ENCODE assay signal across 1 cellular context in the genomic region with DNA sequence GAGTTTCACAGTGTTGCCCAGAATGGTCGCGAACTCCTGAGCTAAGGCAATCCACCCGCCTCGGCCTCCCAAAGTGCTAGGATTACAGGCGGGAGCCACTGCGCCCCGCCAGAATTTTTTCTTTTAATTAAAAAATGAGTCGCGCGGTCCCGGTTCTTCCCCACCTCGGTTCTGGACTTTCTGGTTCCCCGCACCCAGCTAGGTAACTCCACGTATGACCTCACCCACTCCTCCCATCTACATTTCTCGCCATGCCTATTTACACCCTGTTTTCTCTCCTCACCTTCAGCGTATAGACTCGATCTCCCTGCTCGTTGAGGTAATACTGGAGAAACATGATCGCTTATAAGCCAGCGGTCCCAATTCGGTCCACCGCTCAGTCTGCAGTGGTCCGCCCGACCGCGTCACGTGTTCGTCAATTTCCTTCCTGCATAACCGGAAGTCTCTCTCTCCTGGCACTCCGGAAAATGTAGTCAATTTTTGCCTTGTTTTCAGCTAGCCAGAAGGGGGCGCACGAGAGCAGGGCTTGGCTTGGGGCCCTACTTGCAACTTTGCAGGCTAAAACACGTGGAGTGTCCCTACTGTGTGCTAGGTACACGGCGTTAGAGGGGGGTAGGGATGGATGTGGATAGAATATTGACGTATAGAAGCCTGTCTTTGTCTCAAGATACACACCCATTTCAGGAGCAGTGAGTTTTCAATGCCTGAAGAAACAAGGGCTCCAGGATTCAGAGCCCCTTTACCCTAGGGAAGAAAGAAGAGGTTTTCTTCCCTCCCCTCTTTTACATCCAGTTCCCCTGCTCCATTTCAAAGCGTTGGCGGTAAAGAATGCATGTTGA.
TF ChIP-seq lines count a peak whose summit lies in the region.

Gene NOP10, minus strand, starts transcription at position 400 of the 839 bp plus-strand sequence. Its CDS starts 63 bp downstream, at position 337.
A gene with protein sequence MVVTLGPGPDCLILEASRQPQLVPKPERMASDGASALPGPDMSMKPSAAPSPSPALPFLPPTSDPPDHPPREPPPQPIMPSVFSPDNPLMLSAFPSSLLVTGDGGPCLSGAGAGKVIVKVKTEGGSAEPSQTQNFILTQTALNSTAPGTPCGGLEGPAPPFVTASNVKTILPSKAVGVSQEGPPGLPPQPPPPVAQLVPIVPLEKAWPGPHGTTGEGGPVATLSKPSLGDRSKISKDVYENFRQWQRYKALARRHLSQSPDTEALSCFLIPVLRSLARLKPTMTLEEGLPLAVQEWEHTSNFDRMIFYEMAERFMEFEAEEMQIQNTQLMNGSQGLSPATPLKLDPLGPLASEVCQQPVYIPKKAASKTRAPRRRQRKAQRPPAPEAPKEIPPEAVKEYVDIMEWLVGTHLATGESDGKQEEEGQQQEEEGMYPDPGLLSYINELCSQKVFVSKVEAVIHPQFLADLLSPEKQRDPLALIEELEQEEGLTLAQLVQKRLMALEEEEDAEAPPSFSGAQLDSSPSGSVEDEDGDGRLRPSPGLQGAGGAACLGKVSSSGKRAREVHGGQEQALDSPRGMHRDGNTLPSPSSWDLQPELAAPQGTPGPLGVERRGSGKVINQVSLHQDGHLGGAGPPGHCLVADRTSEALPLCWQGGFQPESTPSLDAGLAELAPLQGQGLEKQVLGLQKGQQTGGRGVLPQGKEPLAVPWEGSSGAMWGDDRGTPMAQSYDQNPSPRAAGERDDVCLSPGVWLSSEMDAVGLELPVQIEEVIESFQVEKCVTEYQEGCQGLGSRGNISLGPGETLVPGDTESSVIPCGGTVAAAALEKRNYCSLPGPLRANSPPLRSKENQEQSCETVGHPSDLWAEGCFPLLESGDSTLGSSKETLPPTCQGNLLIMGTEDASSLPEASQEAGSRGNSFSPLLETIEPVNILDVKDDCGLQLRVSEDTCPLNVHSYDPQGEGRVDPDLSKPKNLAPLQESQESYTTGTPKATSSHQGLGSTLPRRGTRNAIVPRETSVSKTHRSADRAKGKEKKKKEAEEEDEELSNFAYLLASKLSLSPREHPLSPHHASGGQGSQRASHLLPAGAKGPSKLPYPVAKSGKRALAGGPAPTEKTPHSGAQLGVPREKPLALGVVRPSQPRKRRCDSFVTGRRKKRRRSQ (plus strand): TSS at position 579 of the 839 bp plus-strand sequence. CDS start 382 bp downstream, outside the sequence.

TF ChIP-seq in HepG2, 621 proteins besides CTCF, POLR2A, EP300 and RAD21 (continued from another document and continues in another):
- TF ChIP-seq, protein P1, sequence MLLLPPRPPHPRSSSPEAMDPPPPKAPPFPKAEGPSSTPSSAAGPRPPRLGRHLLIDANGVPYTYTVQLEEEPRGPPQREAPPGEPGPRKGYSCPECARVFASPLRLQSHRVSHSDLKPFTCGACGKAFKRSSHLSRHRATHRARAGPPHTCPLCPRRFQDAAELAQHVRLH (CRISPR knock-in tag; IDR thresholded peaks at IDR 0.05; ENCODE audit: borderline replicate concordance, low read depth), result peak; percentile 55; the same call in 1 of the 2 replicates
- peak; percentile 57 for TF ChIP-seq SOX5 (CRISPR knock-in tag; IDR thresholded peaks at IDR 0.05; ENCODE audit: borderline replicate concordance)
- TF ChIP-seq CENPT (CRISPR knock-in tag; IDR thresholded peaks at IDR 0.05; ENCODE audit: low read depth), result no peak
- peak; percentile 77; the same call in 1 of the 2 replicates for TF ChIP-seq PRDM10 (CRISPR knock-in tag; IDR thresholded peaks at IDR 0.05; ENCODE audit: low read depth)
- TF ChIP-seq BHLHE40 (IDR thresholded peaks at IDR 0.05; ENCODE audit: low read length), result peak; percentile 80
- TF ChIP-seq, protein P2, sequence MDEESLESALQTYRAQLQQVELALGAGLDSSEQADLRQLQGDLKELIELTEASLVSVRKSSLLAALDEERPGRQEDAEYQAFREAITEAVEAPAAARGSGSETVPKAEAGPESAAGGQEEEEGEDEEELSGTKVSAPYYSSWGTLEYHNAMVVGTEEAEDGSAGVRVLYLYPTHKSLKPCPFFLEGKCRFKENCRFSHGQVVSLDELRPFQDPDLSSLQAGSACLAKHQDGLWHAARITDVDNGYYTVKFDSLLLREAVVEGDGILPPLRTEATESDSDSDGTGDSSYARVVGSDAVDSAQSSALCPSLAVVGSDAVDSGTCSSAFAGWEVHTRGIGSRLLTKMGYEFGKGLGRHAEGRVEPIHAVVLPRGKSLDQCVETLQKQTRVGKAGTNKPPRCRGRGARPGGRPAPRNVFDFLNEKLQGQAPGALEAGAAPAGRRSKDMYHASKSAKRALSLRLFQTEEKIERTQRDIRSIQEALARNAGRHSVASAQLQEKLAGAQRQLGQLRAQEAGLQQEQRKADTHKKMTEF (CRISPR knock-in tag; IDR thresholded peaks at IDR 0.05), result peak; percentile 56; the same call in 1 of the 2 replicates
- peak; percentile 94 for TF ChIP-seq GATAD1 (CRISPR knock-in tag; IDR thresholded peaks at IDR 0.05)
- TF ChIP-seq ATF7-NPFF (CRISPR knock-in tag; IDR thresholded peaks at IDR 0.05; ENCODE audit: low read depth), result peak; percentile 42; the same call in 1 of the 2 replicates
- no peak for TF ChIP-seq ZNF660 (CRISPR knock-in tag; IDR thresholded peaks at IDR 0.05; ENCODE audit: borderline replicate concordance, low read depth)
- TF ChIP-seq ZNF264 (CRISPR knock-in tag; IDR thresholded peaks at IDR 0.05), result peak; percentile 68
- no peak for TF ChIP-seq FOXA1 (IDR thresholded peaks at IDR 0.05)
- no peak for TF ChIP-seq FOXA1 (CRISPR knock-in tag; IDR thresholded peaks at IDR 0.05)
- 0 out of 2 replicates have a peak, but pooled peaks have one; percentile 54 for TF ChIP-seq SIN3B (IDR thresholded peaks at IDR 0.05; ENCODE audit: low read length)
- TF ChIP-seq PHF5A (CRISPR knock-in tag; IDR thresholded peaks at IDR 0.05; ENCODE audit: low read depth, unreplicated experiment), result no peak
- TF ChIP-seq, protein P3, sequence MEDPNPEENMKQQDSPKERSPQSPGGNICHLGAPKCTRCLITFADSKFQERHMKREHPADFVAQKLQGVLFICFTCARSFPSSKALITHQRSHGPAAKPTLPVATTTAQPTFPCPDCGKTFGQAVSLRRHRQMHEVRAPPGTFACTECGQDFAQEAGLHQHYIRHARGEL (CRISPR knock-in tag; IDR thresholded peaks at IDR 0.05), result no peak
- no peak for TF ChIP-seq TSC22D2 (CRISPR knock-in tag; IDR thresholded peaks at IDR 0.05; ENCODE audit: borderline replicate concordance)
- no peak for TF ChIP-seq ZBTB44 (CRISPR knock-in tag; IDR thresholded peaks at IDR 0.05)
- no peak for TF ChIP-seq RFXAP (CRISPR knock-in tag; IDR thresholded peaks at IDR 0.05; ENCODE audit: borderline replicate concordance)
- peak; percentile 65; the same call in 1 of the 2 replicates for TF ChIP-seq ZBTB7B (CRISPR knock-in tag; IDR thresholded peaks at IDR 0.05)
- TF ChIP-seq, protein P4, sequence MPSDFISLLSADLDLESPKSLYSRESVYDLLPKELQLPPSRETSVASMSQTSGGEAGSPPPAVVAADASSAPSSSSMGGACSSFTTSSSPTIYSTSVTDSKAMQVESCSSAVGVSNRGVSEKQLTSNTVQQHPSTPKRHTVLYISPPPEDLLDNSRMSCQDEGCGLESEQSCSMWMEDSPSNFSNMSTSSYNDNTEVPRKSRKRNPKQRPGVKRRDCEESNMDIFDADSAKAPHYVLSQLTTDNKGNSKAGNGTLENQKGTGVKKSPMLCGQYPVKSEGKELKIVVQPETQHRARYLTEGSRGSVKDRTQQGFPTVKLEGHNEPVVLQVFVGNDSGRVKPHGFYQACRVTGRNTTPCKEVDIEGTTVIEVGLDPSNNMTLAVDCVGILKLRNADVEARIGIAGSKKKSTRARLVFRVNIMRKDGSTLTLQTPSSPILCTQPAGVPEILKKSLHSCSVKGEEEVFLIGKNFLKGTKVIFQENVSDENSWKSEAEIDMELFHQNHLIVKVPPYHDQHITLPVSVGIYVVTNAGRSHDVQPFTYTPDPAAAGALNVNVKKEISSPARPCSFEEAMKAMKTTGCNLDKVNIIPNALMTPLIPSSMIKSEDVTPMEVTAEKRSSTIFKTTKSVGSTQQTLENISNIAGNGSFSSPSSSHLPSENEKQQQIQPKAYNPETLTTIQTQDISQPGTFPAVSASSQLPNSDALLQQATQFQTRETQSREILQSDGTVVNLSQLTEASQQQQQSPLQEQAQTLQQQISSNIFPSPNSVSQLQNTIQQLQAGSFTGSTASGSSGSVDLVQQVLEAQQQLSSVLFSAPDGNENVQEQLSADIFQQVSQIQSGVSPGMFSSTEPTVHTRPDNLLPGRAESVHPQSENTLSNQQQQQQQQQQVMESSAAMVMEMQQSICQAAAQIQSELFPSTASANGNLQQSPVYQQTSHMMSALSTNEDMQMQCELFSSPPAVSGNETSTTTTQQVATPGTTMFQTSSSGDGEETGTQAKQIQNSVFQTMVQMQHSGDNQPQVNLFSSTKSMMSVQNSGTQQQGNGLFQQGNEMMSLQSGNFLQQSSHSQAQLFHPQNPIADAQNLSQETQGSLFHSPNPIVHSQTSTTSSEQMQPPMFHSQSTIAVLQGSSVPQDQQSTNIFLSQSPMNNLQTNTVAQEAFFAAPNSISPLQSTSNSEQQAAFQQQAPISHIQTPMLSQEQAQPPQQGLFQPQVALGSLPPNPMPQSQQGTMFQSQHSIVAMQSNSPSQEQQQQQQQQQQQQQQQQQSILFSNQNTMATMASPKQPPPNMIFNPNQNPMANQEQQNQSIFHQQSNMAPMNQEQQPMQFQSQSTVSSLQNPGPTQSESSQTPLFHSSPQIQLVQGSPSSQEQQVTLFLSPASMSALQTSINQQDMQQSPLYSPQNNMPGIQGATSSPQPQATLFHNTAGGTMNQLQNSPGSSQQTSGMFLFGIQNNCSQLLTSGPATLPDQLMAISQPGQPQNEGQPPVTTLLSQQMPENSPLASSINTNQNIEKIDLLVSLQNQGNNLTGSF (CRISPR knock-in tag; IDR thresholded peaks at IDR 0.05), result no peak
- TF ChIP-seq NCOR1 (IDR thresholded peaks at IDR 0.05; ENCODE audit: borderline replicate concordance, low read length), result peak; percentile 21; the same call in 1 of the 2 replicates
- TF ChIP-seq ZNF281 (CRISPR knock-in tag; IDR thresholded peaks at IDR 0.05; ENCODE audit: borderline replicate concordance), result peak; percentile 52; the same call in 1 of the 2 replicates
- TF ChIP-seq ZNF589 (CRISPR knock-in tag; conservative IDR thresholded peaks at IDR 0.05), result 0 out of 2 replicates have a peak, but pooled peaks have one; percentile 41
- no peak for TF ChIP-seq BATF2 (CRISPR knock-in tag; IDR thresholded peaks at IDR 0.05)
- TF ChIP-seq TCF7 (IDR thresholded peaks at IDR 0.05; ENCODE audit: low read depth), result no peak
- no peak for TF ChIP-seq IKZF1 (IDR thresholded peaks at IDR 0.05)
- TF ChIP-seq ZC3H4 (CRISPR knock-in tag; IDR thresholded peaks at IDR 0.05; ENCODE audit: borderline replicate concordance), result no peak
- no peak for TF ChIP-seq AKAP8 (CRISPR knock-in tag; IDR thresholded peaks at IDR 0.05)
